31 cellular contexts compared by ENCODE assay signal in the genomic region with DNA sequence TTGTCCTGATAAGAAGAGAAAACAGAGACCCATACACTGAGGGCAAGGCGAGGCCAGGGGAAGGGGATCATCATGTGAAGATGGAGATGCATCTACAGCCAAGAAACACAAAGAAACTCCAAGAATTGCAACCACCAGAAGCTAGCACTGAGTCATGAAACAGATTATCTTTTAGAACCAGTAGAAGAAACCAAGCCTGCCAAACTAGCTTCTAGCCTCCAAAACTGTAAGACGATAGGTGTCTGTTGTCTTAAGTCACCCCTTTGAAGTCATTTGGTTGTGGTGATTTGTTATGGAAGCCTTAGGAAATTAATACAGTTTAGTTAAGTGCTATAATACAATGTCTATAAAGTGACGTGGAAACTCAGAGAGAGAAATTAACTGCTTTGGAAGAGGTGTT. TPM values are rescaled to one million over a fixed set of nuclear protein-coding genes. Genes with fewer than 3 reads are reported as not detected.
"Had no signal": no experiment of that assay in that cellular context is flagged by ENCODE, and none has a peak within 500 bp of the region (broad histone marks: within the 10 kb centered on the region; RNA-seq: fewer than 3 reads in every experiment).

No MANE protein-coding gene starts in this region.

- ATAC-seq: effector memory CD8-positive, alpha-beta T cell; gastrocnemius medialis; heart right ventricle; left cardiac atrium; left lung; left ventricle myocardium superior; lower lobe of right lung; mucosa of descending colon; naive thymus-derived CD8-positive, alpha-beta T cell had no signal

- H3K36me3 ChIP-seq: colonic mucosa, esophagus squamous epithelium, gastrocnemius medialis, heart right ventricle, left lung, lower lobe of right lung had no signal

- H3K9me3 ChIP-seq: colonic mucosa, esophagus squamous epithelium, gastrocnemius medialis, heart right ventricle, left lung, lower lobe of right lung, mucosa of descending colon had no signal

- H3K27me3 ChIP-seq: colonic mucosa, esophagus squamous epithelium, gastrocnemius medialis, heart right ventricle, left lung had no signal

- H3K4me1 ChIP-seq: colonic mucosa, gastrocnemius medialis, heart right ventricle, left lung, lower lobe of right lung had no signal

- DNase-seq: colonic mucosa; cortex of kidney; effector CD8-positive, alpha-beta T cell; effector memory CD8-positive, alpha-beta T cell; endodermal cell; esophagus squamous epithelium; foreskin fibroblast; foreskin melanocyte; gastrocnemius medialis; glutamatergic neuron; head of caudate nucleus; heart right ventricle; hippocampal formation; left cardiac atrium; left lung; left ventricle myocardium superior; lower lobe of right lung; mesenchymal stem cell; mucosa of descending colon; naive B cell; naive thymus-derived CD8-positive, alpha-beta T cell had no signal

- H3K4me3 ChIP-seq: colonic mucosa, esophagus squamous epithelium, gastrocnemius medialis, heart right ventricle, left lung, lower lobe of right lung, mucosa of descending colon had no signal

- H3K27ac ChIP-seq: colonic mucosa, gastrocnemius medialis, heart right ventricle, left lung, lower lobe of right lung had no signal

- FAIRE-seq: endometrium, islet of Langerhans, keratinocyte had no signal

RNA-seq across cellular contexts. Expression of a gene that starts 15.4 kb away (rescaled TPM):
- total RNA-seq: dermis microvascular lymphatic vessel endothelial cell; endodermal cell; epithelial cell of proximal tubule; esophagus squamous epithelium; gastrocnemius medialis; glomerular endothelial cell; heart right ventricle; kidney epithelial cell; left cardiac atrium; left lung; left ventricle myocardium superior; lower lobe of right lung; lung microvascular endothelial cell; mesenteric fat pad; myocyte; naive thymus-derived CD8-positive, alpha-beta T cell had no signal
